In the genomic region with DNA sequence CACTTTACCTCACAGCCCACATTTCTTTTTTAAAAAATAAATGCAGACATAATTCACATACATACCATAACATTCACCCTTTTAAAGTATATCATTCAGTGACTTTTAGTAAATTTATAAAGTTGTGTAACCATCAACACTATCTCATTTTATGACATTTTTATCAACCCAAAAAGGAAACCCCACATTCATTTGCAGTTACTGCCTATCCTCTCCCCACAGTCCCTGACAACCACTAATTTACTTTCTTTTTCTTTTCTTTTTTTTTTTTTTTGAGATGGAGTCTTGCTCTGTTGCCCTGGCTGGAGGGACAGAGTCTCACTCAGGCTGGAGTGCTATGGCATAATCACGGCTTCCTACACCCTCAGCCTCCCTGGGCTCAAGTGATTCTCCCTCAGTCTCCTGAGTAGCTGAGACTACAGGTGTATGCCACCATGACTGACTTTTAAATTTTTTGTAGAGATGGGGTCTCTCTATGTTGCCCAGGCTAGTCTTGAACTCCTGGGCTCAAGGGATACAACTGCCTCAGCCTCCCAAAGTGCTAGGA, we compare ENCODE assay signal across 2 cellular contexts.
A peak's percentile ranks its signal among the peaks of the same experiment; 100 is the strongest.
TF ChIP-seq lines count a peak whose summit lies in the region.

No MANE protein-coding gene starts in this region.

TF ChIP-seq in WTC11, 78 proteins besides CTCF, POLR2A, EP300 and RAD21:
- TF ChIP-seq, protein P1, sequence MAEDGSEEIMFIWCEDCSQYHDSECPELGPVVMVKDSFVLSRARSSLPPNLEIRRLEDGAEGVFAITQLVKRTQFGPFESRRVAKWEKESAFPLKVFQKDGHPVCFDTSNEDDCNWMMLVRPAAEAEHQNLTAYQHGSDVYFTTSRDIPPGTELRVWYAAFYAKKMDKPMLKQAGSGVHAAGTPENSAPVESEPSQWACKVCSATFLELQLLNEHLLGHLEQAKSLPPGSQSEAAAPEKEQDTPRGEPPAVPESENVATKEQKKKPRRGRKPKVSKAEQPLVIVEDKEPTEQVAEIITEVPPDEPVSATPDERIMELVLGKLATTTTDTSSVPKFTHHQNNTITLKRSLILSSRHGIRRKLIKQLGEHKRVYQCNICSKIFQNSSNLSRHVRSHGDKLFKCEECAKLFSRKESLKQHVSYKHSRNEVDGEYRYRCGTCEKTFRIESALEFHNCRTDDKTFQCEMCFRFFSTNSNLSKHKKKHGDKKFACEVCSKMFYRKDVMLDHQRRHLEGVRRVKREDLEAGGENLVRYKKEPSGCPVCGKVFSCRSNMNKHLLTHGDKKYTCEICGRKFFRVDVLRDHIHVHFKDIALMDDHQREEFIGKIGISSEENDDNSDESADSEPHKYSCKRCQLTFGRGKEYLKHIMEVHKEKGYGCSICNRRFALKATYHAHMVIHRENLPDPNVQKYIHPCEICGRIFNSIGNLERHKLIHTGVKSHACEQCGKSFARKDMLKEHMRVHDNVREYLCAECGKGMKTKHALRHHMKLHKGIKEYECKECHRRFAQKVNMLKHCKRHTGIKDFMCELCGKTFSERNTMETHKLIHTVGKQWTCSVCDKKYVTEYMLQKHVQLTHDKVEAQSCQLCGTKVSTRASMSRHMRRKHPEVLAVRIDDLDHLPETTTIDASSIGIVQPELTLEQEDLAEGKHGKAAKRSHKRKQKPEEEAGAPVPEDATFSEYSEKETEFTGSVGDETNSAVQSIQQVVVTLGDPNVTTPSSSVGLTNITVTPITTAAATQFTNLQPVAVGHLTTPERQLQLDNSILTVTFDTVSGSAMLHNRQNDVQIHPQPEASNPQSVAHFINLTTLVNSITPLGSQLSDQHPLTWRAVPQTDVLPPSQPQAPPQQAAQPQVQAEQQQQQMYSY (CRISPR knock-in tag; IDR thresholded peaks at IDR 0.05): no peak
- peak; percentile 80; the same call in 1 of the 2 replicates for TF ChIP-seq ZNF121 (CRISPR knock-in tag; IDR thresholded peaks at IDR 0.05)

TF ChIP-seq in H1, 55 proteins besides CTCF, POLR2A, EP300 and RAD21:
- no peak for TF ChIP-seq SIRT6 (IDR thresholded peaks at IDR 0.05; ENCODE audit: low read length)
